ENCODE assay signal across 3 cellular contexts in genomic region chr5:80725446-80725845, GRCh38.
TF ChIP-seq lines count a peak whose summit lies in the region.

No MANE protein-coding gene starts in this region.

TF ChIP-seq in HepG2, 621 proteins besides CTCF, POLR2A, EP300 and RAD21:
- TF ChIP-seq ZKSCAN5 (CRISPR knock-in tag; IDR thresholded peaks at IDR 0.05): no peak
- peak; percentile 11 to 45; a peak in 2 of 4 replicates for TF ChIP-seq MAFK (conservative IDR thresholded peaks at IDR 0.05 in 1 of 2, IDR thresholded peaks at IDR 0.05 in 1 of 2; ENCODE audit: low read length in 2 of 2)
- peak; percentile 21; the same call in 1 of the 2 replicates for TF ChIP-seq MAFF (IDR thresholded peaks at IDR 0.05; ENCODE audit: low read depth, low read length)
TF ChIP-seq in HepG2: peak in this region for 2.

TF ChIP-seq in A549, 52 proteins besides CTCF, POLR2A, EP300 and RAD21:
- TF ChIP-seq MAFK (IDR thresholded peaks at IDR 0.05; ENCODE audit: partially characterized antibody): peak; percentile 59
- TF ChIP-seq, protein P1, sequence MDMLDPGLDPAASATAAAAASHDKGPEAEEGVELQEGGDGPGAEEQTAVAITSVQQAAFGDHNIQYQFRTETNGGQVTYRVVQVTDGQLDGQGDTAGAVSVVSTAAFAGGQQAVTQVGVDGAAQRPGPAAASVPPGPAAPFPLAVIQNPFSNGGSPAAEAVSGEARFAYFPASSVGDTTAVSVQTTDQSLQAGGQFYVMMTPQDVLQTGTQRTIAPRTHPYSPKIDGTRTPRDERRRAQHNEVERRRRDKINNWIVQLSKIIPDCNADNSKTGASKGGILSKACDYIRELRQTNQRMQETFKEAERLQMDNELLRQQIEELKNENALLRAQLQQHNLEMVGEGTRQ (IDR thresholded peaks at IDR 0.05): no peak
TF ChIP-seq in A549: peak in this region for 1.

TF ChIP-seq in K562, 482 proteins besides CTCF, POLR2A, EP300 and RAD21:
- TF ChIP-seq C11orf30 (IDR thresholded peaks at IDR 0.05; ENCODE audit: low read depth): peak; percentile 10; the same call in 1 of the 2 replicates
- TF ChIP-seq, protein P2, sequence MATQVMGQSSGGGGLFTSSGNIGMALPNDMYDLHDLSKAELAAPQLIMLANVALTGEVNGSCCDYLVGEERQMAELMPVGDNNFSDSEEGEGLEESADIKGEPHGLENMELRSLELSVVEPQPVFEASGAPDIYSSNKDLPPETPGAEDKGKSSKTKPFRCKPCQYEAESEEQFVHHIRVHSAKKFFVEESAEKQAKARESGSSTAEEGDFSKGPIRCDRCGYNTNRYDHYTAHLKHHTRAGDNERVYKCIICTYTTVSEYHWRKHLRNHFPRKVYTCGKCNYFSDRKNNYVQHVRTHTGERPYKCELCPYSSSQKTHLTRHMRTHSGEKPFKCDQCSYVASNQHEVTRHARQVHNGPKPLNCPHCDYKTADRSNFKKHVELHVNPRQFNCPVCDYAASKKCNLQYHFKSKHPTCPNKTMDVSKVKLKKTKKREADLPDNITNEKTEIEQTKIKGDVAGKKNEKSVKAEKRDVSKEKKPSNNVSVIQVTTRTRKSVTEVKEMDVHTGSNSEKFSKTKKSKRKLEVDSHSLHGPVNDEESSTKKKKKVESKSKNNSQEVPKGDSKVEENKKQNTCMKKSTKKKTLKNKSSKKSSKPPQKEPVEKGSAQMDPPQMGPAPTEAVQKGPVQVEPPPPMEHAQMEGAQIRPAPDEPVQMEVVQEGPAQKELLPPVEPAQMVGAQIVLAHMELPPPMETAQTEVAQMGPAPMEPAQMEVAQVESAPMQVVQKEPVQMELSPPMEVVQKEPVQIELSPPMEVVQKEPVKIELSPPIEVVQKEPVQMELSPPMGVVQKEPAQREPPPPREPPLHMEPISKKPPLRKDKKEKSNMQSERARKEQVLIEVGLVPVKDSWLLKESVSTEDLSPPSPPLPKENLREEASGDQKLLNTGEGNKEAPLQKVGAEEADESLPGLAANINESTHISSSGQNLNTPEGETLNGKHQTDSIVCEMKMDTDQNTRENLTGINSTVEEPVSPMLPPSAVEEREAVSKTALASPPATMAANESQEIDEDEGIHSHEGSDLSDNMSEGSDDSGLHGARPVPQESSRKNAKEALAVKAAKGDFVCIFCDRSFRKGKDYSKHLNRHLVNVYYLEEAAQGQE (CRISPR knock-in tag; IDR thresholded peaks at IDR 0.05; ENCODE audit: low read depth): no peak
- TF ChIP-seq TARDBP (IDR thresholded peaks at IDR 0.05): no peak
- TF ChIP-seq ZNF316 (IDR thresholded peaks at IDR 0.05): peak; percentile 53; the same call in 1 of the 2 replicates
- TF ChIP-seq SNIP1 (IDR thresholded peaks at IDR 0.05; ENCODE audit: low read depth): no peak
- TF ChIP-seq, protein P1 (CRISPR knock-in tag; IDR thresholded peaks at IDR 0.05): no peak
